Comparison of ENCODE assay signal across 9 cellular contexts in genomic region chr4:114597410-114598115, GRCh38. TPM values are rescaled to one million over a fixed set of nuclear protein-coding genes. Genes with fewer than 3 reads are reported as not detected.
A peak's percentile ranks its signal among the peaks of the same experiment; 100 is the strongest.
DNase-seq lines count a peak whose midpoint lies in the region; ATAC-seq and TF ChIP-seq lines count a peak whose summit lies in the region.
"Had no signal": no experiment of that assay in that cellular context is flagged by ENCODE, and none has a peak within 500 bp of the region (broad histone marks: within the 10 kb centered on the region; RNA-seq: fewer than 3 reads in every experiment).

No MANE protein-coding gene starts in this region.

- H3K27ac Mint-ChIP-seq in T-helper 2 cell treated with Interferon-gamma antibody and Interleukin-4, amounts not matched to agents 5 μg/mL and 100 μg/mL, for 36 hours: no peak overlapping the region
- H3K27ac Mint-ChIP-seq in activated T-helper 1 cell treated with anti-CD3 and anti-CD28 coated beads, Interleukin-12 subunit alpha, Interleukin-12 subunit beta, Interleukin-2, Interleukin-4 antibody, amounts not matched to agents 30 ng/mL and 10 ng/mL and 1 ng/mL, durations not matched to agents 14 hours and 24 hours and 36 hours: no peak overlapping the region

- WGBS in stomach, 5 donors: 21 to 42% (median 30%) methylated on average over 17 of the region's 17 CpGs

- TF ChIP-seq EP300 in stomach (IDR thresholded peaks at IDR 0.05): no peak

- no peaks in the 10 kb centered on the region for H3K9me3 ChIP-seq in stomach

- peaks cover 5 to 43% (median 28%) of the 10 kb centered on the region in 4 donors for H3K4me1 ChIP-seq in stomach

- peak overlapping the region; percentile 64 to 89 (median 85) for H3K27ac ChIP-seq in stomach

- H3K36me3 Mint-ChIP-seq in T-helper 2 cell treated with Interferon-gamma antibody and Interleukin-4, amounts not matched to agents 5 μg/mL and 100 μg/mL, for 36 hours (ENCODE audit: low read depth): no peaks in the 10 kb centered on the region
- no peaks in the 10 kb centered on the region for H3K36me3 Mint-ChIP-seq in activated T-helper 1 cell treated with anti-CD3 and anti-CD28 coated beads, Interleukin-12 subunit alpha, Interleukin-12 subunit beta, Interleukin-2, Interleukin-4 antibody, amounts not matched to agents 30 ng/mL and 10 ng/mL and 1 ng/mL, durations not matched to agents 14 hours and 24 hours and 36 hours (ENCODE audit: low read depth)

- DNase-seq in T-helper 2 cell treated with Interferon-gamma antibody and Interleukin-4, amounts not matched to agents 5 μg/mL and 100 μg/mL, for 36 hours (ENCODE audit: low spot score): no peak
- DNase-seq in T-helper 2 cell (no peak), iPS-NIHi7 (ENCODE audit: extremely low spot score) (peak; percentile 10), stomach (peak; percentile 47), NCI-H1930 (lab: John Stamatoyannopoulos, UW) (no peak)
- DNase-seq in activated T-helper 1 cell treated with anti-CD3 and anti-CD28 coated beads, Interleukin-12 subunit alpha, Interleukin-12 subunit beta, Interleukin-2, Interleukin-4 antibody, amounts not matched to agents 30 ng/mL and 10 ng/mL and 1 ng/mL, durations not matched to agents 14 hours and 24 hours and 36 hours (ENCODE audit: low spot score): no peak
- DNase-seq in activated CD8-positive, alpha-beta memory T cell treated with anti-CD3 and anti-CD28 coated beads for 24 hours: no peak

- intact Hi-C loops in activated T-helper 1 cell treated with anti-CD3 and anti-CD28 coated beads, Interleukin-12 subunit alpha, Interleukin-12 subunit beta, Interleukin-2, Interleukin-4 antibody, amounts not matched to agents 30 ng/mL and 10 ng/mL and 1 ng/mL, durations not matched to agents 14 hours and 24 hours and 36 hours (cut with micrococcal nuclease): no loop called here
- intact Hi-C loops in stomach (cut with DNase I; ENCODE audit: low total_unique reads): no loop called here

- peaks cover 0 to 35% (median 10%) of the 10 kb centered on the region in 3 donors for H3K27me3 ChIP-seq in stomach

- no peaks in the 10 kb centered on the region for H3K36me3 ChIP-seq in stomach

- no peak for TF ChIP-seq CTCF in stomach (IDR thresholded peaks at IDR 0.05)

- peak overlapping the region; percentile 55 to 74 (median 64) for H3K4me3 ChIP-seq in stomach

- no peaks in the 10 kb centered on the region for H3K9me3 Mint-ChIP-seq in T-helper 2 cell treated with Interferon-gamma antibody and Interleukin-4, amounts not matched to agents 5 μg/mL and 100 μg/mL, for 36 hours
- no peaks in the 10 kb centered on the region for H3K9me3 Mint-ChIP-seq in activated T-helper 1 cell treated with anti-CD3 and anti-CD28 coated beads, Interleukin-12 subunit alpha, Interleukin-12 subunit beta, Interleukin-2, Interleukin-4 antibody, amounts not matched to agents 30 ng/mL and 10 ng/mL and 1 ng/mL, durations not matched to agents 14 hours and 24 hours and 36 hours

- ATAC-seq in HG02870 (IDR thresholded peaks at IDR 0.05; ENCODE audit: unreplicated experiment): no peak

- no peak for TF ChIP-seq POLR2A in stomach (IDR thresholded peaks at IDR 0.05)

- H3K27me3 Mint-ChIP-seq in T-helper 2 cell treated with Interferon-gamma antibody and Interleukin-4, amounts not matched to agents 5 μg/mL and 100 μg/mL, for 36 hours (ENCODE audit: low read depth): peaks cover 39% of the 10 kb centered on the region
- peaks cover 43% of the 10 kb centered on the region for H3K27me3 Mint-ChIP-seq in activated T-helper 1 cell treated with anti-CD3 and anti-CD28 coated beads, Interleukin-12 subunit alpha, Interleukin-12 subunit beta, Interleukin-2, Interleukin-4 antibody, amounts not matched to agents 30 ng/mL and 10 ng/mL and 1 ng/mL, durations not matched to agents 14 hours and 24 hours and 36 hours (ENCODE audit: insufficient read depth)

- no peaks in the 10 kb centered on the region for H3K4me1 Mint-ChIP-seq in T-helper 2 cell treated with Interferon-gamma antibody and Interleukin-4, amounts not matched to agents 5 μg/mL and 100 μg/mL, for 36 hours (ENCODE audit: low read depth)
- H3K4me1 Mint-ChIP-seq in activated T-helper 1 cell treated with anti-CD3 and anti-CD28 coated beads, Interleukin-12 subunit alpha, Interleukin-12 subunit beta, Interleukin-2, Interleukin-4 antibody, amounts not matched to agents 30 ng/mL and 10 ng/mL and 1 ng/mL, durations not matched to agents 14 hours and 24 hours and 36 hours (ENCODE audit: low read depth): peaks cover 9% of the 10 kb centered on the region

- H3K4me3 Mint-ChIP-seq in T-helper 2 cell treated with Interferon-gamma antibody and Interleukin-4, amounts not matched to agents 5 μg/mL and 100 μg/mL, for 36 hours: peak overlapping the region; percentile 51
- H3K4me3 Mint-ChIP-seq in activated T-helper 1 cell treated with anti-CD3 and anti-CD28 coated beads, Interleukin-12 subunit alpha, Interleukin-12 subunit beta, Interleukin-2, Interleukin-4 antibody, amounts not matched to agents 30 ng/mL and 10 ng/mL and 1 ng/mL, durations not matched to agents 14 hours and 24 hours and 36 hours: peak overlapping the region; percentile 22

RNA-seq across cellular contexts. Expression of gene UGT8, which starts 1.0 kb away (rescaled TPM):
- total RNA-seq in activated T-helper 1 cell treated with anti-CD3 and anti-CD28 coated beads, Interleukin-12 subunit alpha, Interleukin-12 subunit beta, Interleukin-2, Interleukin-4 antibody, amounts not matched to agents 30 ng/mL and 10 ng/mL and 1 ng/mL, durations not matched to agents 14 hours and 24 hours and 36 hours: 0.07 TPM in 1 of 2 replicates, not detected in the other
- 10 to 100 TPM in 4 of 5 donors, 1 to 10 TPM in 1; 2.3 to 42.6 (median 24.0) TPM for total RNA-seq in stomach
- polyA plus RNA-seq in stomach: 1 to 10 TPM; 1.2 to 4.9 (median 1.6) TPM
- polyA plus RNA-seq: BJ had no signal

Comparison
In these comparisons a context has a peak if more than half of its experiments do, and no peak if none do; other contexts are left out.
1. DNase-seq: peak in iPS-NIHi7 (single experiment) and stomach (single experiment); none in T-helper 2 cell treated with Interferon-gamma antibody and Interleukin-4, amounts not matched to agents 5 μg/mL and 100 μg/mL, for 36 hours (single experiment), T-helper 2 cell (0 of 5), activated T-helper 1 cell treated with anti-CD3 and anti-CD28 coated beads, Interleukin-12 subunit alpha, Interleukin-12 subunit beta, Interleukin-2, Interleukin-4 antibody, amounts not matched to agents 30 ng/mL and 10 ng/mL and 1 ng/mL, durations not matched to agents 14 hours and 24 hours and 36 hours (single experiment), NCI-H1930 (0 of 2) and activated CD8-positive, alpha-beta memory T cell treated with anti-CD3 and anti-CD28 coated beads for 24 hours (single experiment).